ENCODE assay signal across 13 cellular contexts in genomic region chr15:100372695-100373036, GRCh38. TPM values are rescaled to one million over a fixed set of nuclear protein-coding genes. Genes with fewer than 3 reads are reported as not detected.
A peak's percentile ranks its signal among the peaks of the same experiment; 100 is the strongest.
DNase-seq lines count a peak whose midpoint lies in the region; ATAC-seq, FAIRE-seq and TF ChIP-seq lines count a peak whose summit lies in the region.
"Had no signal": no experiment of that assay in that cellular context is flagged by ENCODE, and none has a peak within 500 bp of the region (broad histone marks: within the 10 kb centered on the region; RNA-seq: fewer than 3 reads in every experiment).

No MANE protein-coding gene starts in this region.

- intact Hi-C loops in uterus (cut with DNase I; ENCODE audit: low total_unique reads) = no loop called here

- peaks cover 16% of the 10 kb centered on the region for H3K9me3 Mint-ChIP-seq in activated naive CD4-positive, alpha-beta T cell treated with anti-CD3 and anti-CD28 coated beads, Interleukin-2, amount 50 U/mL, for 24 hours
- H3K9me3 Mint-ChIP-seq in activated naive CD4-positive, alpha-beta T cell treated with anti-CD3 and anti-CD28 coated beads, Interleukin-2, amount 50 U/mL, for 72 hours = peaks cover 11 to 20% of the 10 kb centered on the region in 2 donors
- H3K9me3 Mint-ChIP-seq in naive thymus-derived CD8-positive, alpha-beta T cell = peaks cover 6 to 36% (median 20%) of the 10 kb centered on the region in 9 donors

- H3K4me3 Mint-ChIP-seq in activated naive CD4-positive, alpha-beta T cell treated with anti-CD3 and anti-CD28 coated beads, Interleukin-2, amount 50 U/mL, for 24 hours = peak overlapping the region; percentile 56
- H3K4me3 Mint-ChIP-seq in naive thymus-derived CD8-positive, alpha-beta T cell = peak overlapping the region; percentile 4 to 81 (median 46)

- H3K36me3 ChIP-seq in esophagus (ENCODE audit: control insufficient read depth in 2 of 2, insufficient read depth in 2 of 2, low read length in 1 of 2) (no peaks in the 10 kb centered on the region), uterus (no peaks in the 10 kb centered on the region), small intestine (ENCODE audit: control insufficient read depth in 2 of 2, insufficient read depth in 2 of 2, low read length in 2 of 2) (no peaks in the 10 kb centered on the region)
- H3K36me3 ChIP-seq: transverse colon had no signal

- peaks cover 13% of the 10 kb centered on the region for H3K4me1 Mint-ChIP-seq in activated naive CD4-positive, alpha-beta T cell treated with anti-CD3 and anti-CD28 coated beads, Interleukin-2, amount 50 U/mL, for 24 hours
- peaks cover 3 to 9% (median 6%) of the 10 kb centered on the region in 4 donors for H3K4me1 Mint-ChIP-seq in naive thymus-derived CD8-positive, alpha-beta T cell

- POLR2A ChIA-PET in naive thymus-derived CD8-positive, alpha-beta T cell (lab: Charles Lee) = no interaction called here

- H3K27me3 ChIP-seq in esophagus (ENCODE audit: control insufficient read depth in 1 of 2, insufficient read depth in 2 of 2, low read length in 2 of 2) (no peaks in the 10 kb centered on the region), uterus (no peaks in the 10 kb centered on the region), small intestine (ENCODE audit: control insufficient read depth in 2 of 2, insufficient read depth in 2 of 2, low read length in 2 of 2) (peaks cover 5 to 8% of the 10 kb centered on the region in 2 donors)

- TF ChIP-seq CTCF in uterus (IDR thresholded peaks at IDR 0.05) = no peak

- H3K27ac Mint-ChIP-seq in activated naive CD4-positive, alpha-beta T cell treated with anti-CD3 and anti-CD28 coated beads, Interleukin-2, amount 50 U/mL, for 24 hours = no peak overlapping the region
- no peak overlapping the region for H3K27ac Mint-ChIP-seq in activated naive CD4-positive, alpha-beta T cell treated with anti-CD3 and anti-CD28 coated beads, Interleukin-2, amount 50 U/mL, for 72 hours
- no peak overlapping the region for H3K27ac Mint-ChIP-seq in naive thymus-derived CD8-positive, alpha-beta T cell

- no peaks in the 10 kb centered on the region for H3K9me3 ChIP-seq in esophagus (ENCODE audit: control insufficient read depth in 2 of 2, insufficient read depth in 1 of 2, low read depth in 1 of 2, low read length in 1 of 2)
- no peaks in the 10 kb centered on the region for H3K9me3 ChIP-seq in uterus
- H3K9me3 ChIP-seq in small intestine (ENCODE audit: control insufficient read depth, low read depth) = no peaks in the 10 kb centered on the region

- H3K36me3 Mint-ChIP-seq in activated naive CD4-positive, alpha-beta T cell treated with anti-CD3 and anti-CD28 coated beads, Interleukin-2, amount 50 U/mL, for 24 hours = peaks cover 6% of the 10 kb centered on the region
- peaks cover 13 to 19% of the 10 kb centered on the region in 2 donors for H3K36me3 Mint-ChIP-seq in activated naive CD4-positive, alpha-beta T cell treated with anti-CD3 and anti-CD28 coated beads, Interleukin-2, amount 50 U/mL, for 72 hours
- peaks cover 8 to 28% (median 15%) of the 10 kb centered on the region in 3 donors for H3K36me3 Mint-ChIP-seq in naive thymus-derived CD8-positive, alpha-beta T cell

- no peak for TF ChIP-seq POLR2A in uterus (IDR thresholded peaks at IDR 0.05)

- H3K27ac ChIP-seq in esophagus (ENCODE audit: low read depth in 2 of 2, low read length in 1 of 2) (peak overlapping the region; percentile 35 to 47), uterus (peak overlapping the region; percentile 30 to 84), small intestine (ENCODE audit: low read depth in 1 of 2, low read length in 1 of 2) (no peak overlapping the region)

- H3K4me3 ChIP-seq in esophagus (ENCODE audit: low read depth in 1 of 2, low read length in 2 of 2) (peak overlapping the region; percentile 57 to 58), uterus (peak overlapping the region; percentile 20 to 52), small intestine (ENCODE audit: low read depth in 1 of 2, low read length in 2 of 2) (peak overlapping the region in 1 of 2 donors; percentile 12)

- no peak for FAIRE-seq in small intestine (lab: Jason Lieb, UNC)
- FAIRE-seq: HTR-8/SVneo had no signal

- ATAC-seq in activated naive CD4-positive, alpha-beta T cell treated with anti-CD3 and anti-CD28 coated beads, Interleukin-2, amount 50 U/mL, for 72 hours = no peak
- no peak for ATAC-seq in naive thymus-derived CD8-positive, alpha-beta T cell

- no peaks in the 10 kb centered on the region for H3K4me1 ChIP-seq in esophagus (ENCODE audit: control insufficient read depth in 2 of 2, insufficient read depth in 2 of 2, low read length in 1 of 2)
- H3K4me1 ChIP-seq in uterus = no peaks in the 10 kb centered on the region
- H3K4me1 ChIP-seq in small intestine (ENCODE audit: control insufficient read depth in 2 of 2, insufficient read depth in 1 of 2, low read depth in 1 of 2, low read length in 1 of 2) = no peaks in the 10 kb centered on the region
- H3K4me1 ChIP-seq: transverse colon had no signal

- DNase-seq in activated naive CD4-positive, alpha-beta T cell treated with anti-CD3 and anti-CD28 coated beads, Interleukin-2, amount 50 U/mL, for 72 hours (ENCODE audit: low spot score in 2 of 2) = no peak
- no peak for DNase-seq in naive thymus-derived CD8-positive, alpha-beta T cell
- DNase-seq in uterus = peak; percentile 50 to 71
- no peak for DNase-seq in kidney glomerular epithelial cell (lab: John Stamatoyannopoulos, UW)
- DNase-seq in DMS79 treated with DMSO at 0.1 percent for 48 hours (lab: John Stamatoyannopoulos, UW) = no peak
- no peak for DNase-seq in small intestine
- DNase-seq: activated CD4-positive, alpha-beta T cell treated with anti-CD3 and anti-CD28 coated beads for 48 hours; AML-193; stimulated activated CD4-positive, alpha-beta T cell treated with anti-CD3 and anti-CD28 coated beads, Interleukin-2, amount 100 ng/mL, for 48 hours; transverse colon had no signal

- 10 to 19% methylated on average over 9 of the region's 9 CpGs for WGBS in esophagus, 2 donors
- 25 to 29% (median 28%) methylated on average over 9 of the region's 9 CpGs for WGBS in small intestine, 3 donors

- peaks cover 38% of the 10 kb centered on the region for H3K27me3 Mint-ChIP-seq in activated naive CD4-positive, alpha-beta T cell treated with anti-CD3 and anti-CD28 coated beads, Interleukin-2, amount 50 U/mL, for 24 hours
- peaks cover 33 to 52% (median 37%) of the 10 kb centered on the region in 5 donors for H3K27me3 Mint-ChIP-seq in naive thymus-derived CD8-positive, alpha-beta T cell

RNA-seq across cellular contexts. Expression of gene ADAMTS17, which starts 30.9 kb away (rescaled TPM):
- 1 to 10 TPM in 1 of 2 donors, under 1 TPM in 1; 0.19 to 1.5 TPM for total RNA-seq in activated naive CD4-positive, alpha-beta T cell treated with anti-CD3 and anti-CD28 coated beads, Interleukin-2, amount 50 U/mL, for 72 hours
- 1 to 10 TPM; 2.1 to 6.9 TPM for polyA plus RNA-seq in esophagus
- total RNA-seq in naive thymus-derived CD8-positive, alpha-beta T cell = 1 to 10 TPM; 2.4 to 4.6 TPM
- 1 to 10 TPM in 1 of 3 donors, under 1 TPM in 2; 0.20 to 1.8 (median 0.29) TPM for polyA plus RNA-seq in naive thymus-derived CD8-positive, alpha-beta T cell
- total RNA-seq in uterus = 10 to 100 TPM in 1 of 4 donors, 1 to 10 TPM in 2, not detected in 1; 3.1 to 17.1 (median 8.1) TPM
- polyA plus RNA-seq in small intestine = 1 to 10 TPM in 1 of 3 donors, under 1 TPM in 2; 0.45 to 1.9 (median 0.54) TPM

Comparison
In these comparisons a context has a peak if more than half of its experiments do, and no peak if none do; other contexts are left out.
1. DNase-seq: peak in uterus (2 of 2); none in activated naive CD4-positive, alpha-beta T cell treated with anti-CD3 and anti-CD28 coated beads, Interleukin-2, amount 50 U/mL, for 72 hours (0 of 2), naive thymus-derived CD8-positive, alpha-beta T cell (0 of 10), kidney glomerular epithelial cell (single experiment), DMS79 treated with DMSO at 0.1 percent for 48 hours (single experiment) and small intestine (single experiment).
2. H3K27ac ChIP-seq: peak in esophagus (2 of 2) and uterus (2 of 2); none in small intestine (0 of 2).